17 cellular contexts compared by ENCODE assay signal in genomic region chr11:115677190-115677589, GRCh38.
"Had no signal": no experiment of that assay in that cellular context is flagged by ENCODE, and none has a peak within 500 bp of the region (broad histone marks: within the 10 kb centered on the region; RNA-seq: fewer than 3 reads in every experiment).

No MANE protein-coding gene starts in this region.

- H3K4me1 Mint-ChIP-seq: activated CD8-positive, alpha-beta memory T cell treated with anti-CD3 and anti-CD28 coated beads, Interleukin-2, amount 10 ng/mL, durations not matched to agents 7 days and 5 days; stimulated activated naive CD8-positive, alpha-beta T cell treated with anti-CD3 and anti-CD28 coated beads, Interleukin-15, amount 100 ng/mL, for 72 hours had no signal

- H3K4me1 ChIP-seq: psoas muscle, right lobe of liver had no signal

- H3K9me3 Mint-ChIP-seq: activated naive CD4-positive, alpha-beta T cell treated with anti-CD3 and anti-CD28 coated beads for 36 hours; activated T-helper 2 cell treated with anti-CD3 and anti-CD28 coated beads, Interferon-gamma antibody, Interleukin-2, Interleukin-4, amounts not matched to agents 10 μg/mL and 5 μg/mL and 100 μg/mL, durations not matched to agents 14 hours and 24 hours and 36 hours; nephron progenitor cell had no signal

- H3K4me3 Mint-ChIP-seq: activated CD8-positive, alpha-beta memory T cell treated with anti-CD3 and anti-CD28 coated beads, Interleukin-2, amount 10 ng/mL, durations not matched to agents 7 days and 5 days; activated naive CD4-positive, alpha-beta T cell treated with anti-CD3 and anti-CD28 coated beads for 36 hours; nephron progenitor cell; stimulated activated naive CD8-positive, alpha-beta T cell treated with anti-CD3 and anti-CD28 coated beads, Interleukin-15, amount 100 ng/mL, for 72 hours had no signal

- H3K27ac ChIP-seq: esophagus squamous epithelium, psoas muscle, right lobe of liver, upper lobe of left lung, VCaP had no signal

- H3K9me3 ChIP-seq: esophagus squamous epithelium, psoas muscle, right lobe of liver, upper lobe of left lung had no signal

- H3K36me3 ChIP-seq: esophagus squamous epithelium, right lobe of liver, upper lobe of left lung had no signal

- FAIRE-seq: endothelial cell of umbilical vein had no signal

- H3K27me3 Mint-ChIP-seq: activated CD8-positive, alpha-beta memory T cell treated with anti-CD3 and anti-CD28 coated beads, Interleukin-2, amount 10 ng/mL, durations not matched to agents 7 days and 5 days; stimulated activated naive CD8-positive, alpha-beta T cell treated with anti-CD3 and anti-CD28 coated beads, Interleukin-15, amount 100 ng/mL, for 72 hours had no signal

- H3K36me3 Mint-ChIP-seq: activated CD8-positive, alpha-beta memory T cell treated with anti-CD3 and anti-CD28 coated beads, Interleukin-2, amount 10 ng/mL, durations not matched to agents 7 days and 5 days had no signal

- ATAC-seq: activated CD8-positive, alpha-beta memory T cell treated with anti-CD3 and anti-CD28 coated beads, Interleukin-2, amount 10 ng/mL, durations not matched to agents 7 days and 5 days; left ventricle myocardium superior; psoas muscle; right lobe of liver; stimulated activated naive CD8-positive, alpha-beta T cell treated with anti-CD3 and anti-CD28 coated beads, Interleukin-15, amount 100 ng/mL, for 72 hours had no signal

- DNase-seq: activated CD4-positive, alpha-beta T cell treated with anti-CD3 and anti-CD28 coated beads, Interleukin-2, amount 50 U/mL, for 48 hours; activated CD8-positive, alpha-beta memory T cell treated with anti-CD3 and anti-CD28 coated beads, Interleukin-2, amount 10 ng/mL, durations not matched to agents 7 days and 5 days; activated naive CD4-positive, alpha-beta T cell treated with anti-CD3 and anti-CD28 coated beads for 36 hours; activated T-cell treated with anti-CD3 and anti-CD28 coated beads, Interleukin-2, amount 50 U/mL, for 1 hour; effector CD8-positive, alpha-beta T cell; esophagus squamous epithelium; left ventricle myocardium superior; nephron progenitor cell; psoas muscle; right lobe of liver; stimulated activated CD4-positive, alpha-beta T cell treated with anti-CD3 and anti-CD28 coated beads, Interleukin-1b, Interleukin-23, amount 100 ng/mL, for 48 hours; stimulated activated naive CD8-positive, alpha-beta T cell treated with anti-CD3 and anti-CD28 coated beads, Interleukin-15, amount 100 ng/mL, for 72 hours; T-helper 1 cell; upper lobe of left lung had no signal

- H3K27ac Mint-ChIP-seq: activated CD8-positive, alpha-beta memory T cell treated with anti-CD3 and anti-CD28 coated beads, Interleukin-2, amount 10 ng/mL, durations not matched to agents 7 days and 5 days; activated naive CD4-positive, alpha-beta T cell treated with anti-CD3 and anti-CD28 coated beads for 36 hours; activated T-helper 2 cell treated with anti-CD3 and anti-CD28 coated beads, Interferon-gamma antibody, Interleukin-2, Interleukin-4, amounts not matched to agents 10 μg/mL and 5 μg/mL and 100 μg/mL, durations not matched to agents 14 hours and 24 hours and 36 hours; stimulated activated naive CD8-positive, alpha-beta T cell treated with anti-CD3 and anti-CD28 coated beads, Interleukin-15, amount 100 ng/mL, for 72 hours had no signal

- H3K27me3 ChIP-seq: esophagus squamous epithelium, right lobe of liver, upper lobe of left lung had no signal

- H3K4me3 ChIP-seq: esophagus squamous epithelium, psoas muscle, right lobe of liver, upper lobe of left lung had no signal
